In genomic region chr13:25371158-25371557, GRCh38 we compare ENCODE assay signal across 18 cellular contexts. TPM values are rescaled to one million over a fixed set of nuclear protein-coding genes. Genes with fewer than 3 reads are reported as not detected.
DNase-seq lines count a peak whose midpoint lies in the region; ATAC-seq and TF ChIP-seq lines count a peak whose summit lies in the region.
"Had no signal": no experiment of that assay in that cellular context is flagged by ENCODE, and none has a peak within 500 bp of the region (broad histone marks: within the 10 kb centered on the region; RNA-seq: fewer than 3 reads in every experiment).

No MANE protein-coding gene starts in this region.

- no peaks in the 10 kb centered on the region for H4K20me1 ChIP-seq in IMR-90 (ENCODE audit: insufficient read depth, low read length)

- H3K18ac ChIP-seq in IMR-90 (ENCODE audit: low read depth, low read length), result no peak overlapping the region

- H3K23ac ChIP-seq in IMR-90 (ENCODE audit: low read depth, low read length), result no peak overlapping the region

- no peak overlapping the region for H4K8ac ChIP-seq in IMR-90 (ENCODE audit: low read depth in 2 of 2, low read length in 2 of 2)

- ATAC-seq in IMR-90 (ENCODE audit: low read depth) (no peak), HG03571 (IDR thresholded peaks at IDR 0.05; ENCODE audit: unreplicated experiment) (no peak)
- ATAC-seq: activated CD4-positive, CD25-positive, alpha-beta regulatory T cell treated with anti-CD3 and anti-CD28 coated beads, Interleukin-2, amount 50 U/mL, for 24 hours; heart left ventricle had no signal

- no peak overlapping the region for H4K91ac ChIP-seq in IMR-90 (ENCODE audit: insufficient read depth, low read depth, low read length)

- H3K27me3 ChIP-seq in IMR-90 (ENCODE audit: control insufficient read depth, insufficient read depth, low read length) (peaks cover 57% of the 10 kb centered on the region), ovary (no peaks in the 10 kb centered on the region)

- H2AK5ac ChIP-seq in IMR-90 (ENCODE audit: low read depth, low read length), result no peak overlapping the region

- no peak overlapping the region for H2BK15ac ChIP-seq in IMR-90 (ENCODE audit: low read depth, low read length)

- DNase-seq in T-helper 1 cell (no peak), IMR-90 (no peak), chondrocyte (ENCODE audit: low spot score) (no peak), nephron progenitor cell (no peak), HCEC 1CT (no peak), ovary (no peak)
- DNase-seq: CD4-positive, CD25-positive, alpha-beta regulatory T cell; GF-D8; heart left ventricle; NCI-H2081 treated with DMSO at 0.1 percent for 48 hours; NK-92 treated with Interleukin-12 subunit alpha and Interleukin-12 subunit beta, amount 100 ng/mL, for 24 hours; small intestine had no signal

- no peak overlapping the region for H3K4ac ChIP-seq in IMR-90 (ENCODE audit: low read depth, low read length)

- no peaks in the 10 kb centered on the region for H3K36me3 Mint-ChIP-seq in T-helper 1 cell treated with Interleukin-12 subunit alpha and Interleukin-12 subunit beta and Interleukin-4 antibody, amounts not matched to agents 30 μg/mL and 1 μg/mL, for 36 hours (ENCODE audit: low read depth)
- no peaks in the 10 kb centered on the region for H3K36me3 Mint-ChIP-seq in chondrocyte (ENCODE audit: low read depth)
- H3K36me3 Mint-ChIP-seq in nephron progenitor cell (ENCODE audit: low read depth), result no peaks in the 10 kb centered on the region
- H3K36me3 Mint-ChIP-seq: CD4-positive, CD25-positive, alpha-beta regulatory T cell had no signal

- H3K4me1 ChIP-seq in IMR-90 (ENCODE audit: control insufficient read depth, insufficient read depth, low read length) (no peaks in the 10 kb centered on the region), ovary (ENCODE audit: insufficient read depth) (peaks cover 5% of the 10 kb centered on the region)
- H3K4me1 ChIP-seq: SJSA1 had no signal

- POLR2A ChIA-PET in IMR-90 (lab: Charles Lee; ENCODE audit: unreplicated experiment), result no interaction called here

- H3K4me1 Mint-ChIP-seq in T-helper 1 cell treated with Interleukin-12 subunit alpha and Interleukin-12 subunit beta and Interleukin-4 antibody, amounts not matched to agents 30 μg/mL and 1 μg/mL, for 36 hours (ENCODE audit: low read depth), result peaks cover 7% of the 10 kb centered on the region
- H3K4me1 Mint-ChIP-seq in chondrocyte (ENCODE audit: low read depth), result peaks cover 3% of the 10 kb centered on the region
- H3K4me1 Mint-ChIP-seq in nephron progenitor cell, result peaks cover 18% of the 10 kb centered on the region

- TF ChIP-seq POLR2A in IMR-90 (IDR thresholded peaks at IDR 0.05; ENCODE audit: low read depth, low read length) (no peak), ovary (IDR thresholded peaks at IDR 0.05) (no peak)

- H3K27me3 Mint-ChIP-seq in T-helper 1 cell treated with Interleukin-12 subunit alpha and Interleukin-12 subunit beta and Interleukin-4 antibody, amounts not matched to agents 30 μg/mL and 1 μg/mL, for 36 hours (ENCODE audit: low read depth), result peaks cover 75% of the 10 kb centered on the region
- H3K27me3 Mint-ChIP-seq in chondrocyte (ENCODE audit: low read depth), result peaks cover 59% of the 10 kb centered on the region
- H3K27me3 Mint-ChIP-seq in nephron progenitor cell (ENCODE audit: low read depth, poor library complexity), result peaks cover 88% of the 10 kb centered on the region

- 94% methylated on average over 3 of the region's 11 CpGs; no CpG with 5 or more reads in 1 of the 2 experiments for WGBS in IMR-90 (ENCODE audit: extremely low coverage in 2 of 2, insufficient read length in 1 of 2), 2 experiments
- WGBS in ovary, 3 donors, result 45 to 54% (median 54%) methylated on average over 10 to 11 of the region's 11 CpGs

- in situ Hi-C loops in IMR-90 (cut with MboI; ENCODE audit: low sequenced_read_pairs), result loop anchor here (10.0 kb wide), 1 partner anchor 136 kb away; no protein-coding TSS in a partner anchor

- peak overlapping the region; percentile 46 for H3K4me3 Mint-ChIP-seq in T-helper 1 cell treated with Interleukin-12 subunit alpha and Interleukin-12 subunit beta and Interleukin-4 antibody, amounts not matched to agents 30 μg/mL and 1 μg/mL, for 36 hours
- H3K4me3 Mint-ChIP-seq in chondrocyte (ENCODE audit: unreplicated experiment) (peak overlapping the region; percentile 68), nephron progenitor cell (peak overlapping the region; percentile 82)

- H3K9me3 ChIP-seq in IMR-90 (ENCODE audit: control insufficient read depth, insufficient read depth, low read length), result no peaks in the 10 kb centered on the region
- H3K9me3 ChIP-seq in ovary, result no peaks in the 10 kb centered on the region
- H3K9me3 ChIP-seq: heart left ventricle, SJSA1 had no signal

- no peaks in the 10 kb centered on the region for H3K79me1 ChIP-seq in IMR-90 (ENCODE audit: low read depth in 1 of 2, low read length in 2 of 2)

- no peak for TF ChIP-seq RAD21 in IMR-90 (IDR thresholded peaks at IDR 0.05; ENCODE audit: low read length)

- no peak overlapping the region for H3K56ac ChIP-seq in IMR-90 (ENCODE audit: extremely low read depth, insufficient read depth, low read length)

- TF ChIP-seq CTCF in IMR-90 (conservative IDR thresholded peaks at IDR 0.05; ENCODE audit: low read depth, low read length), result no peak
- TF ChIP-seq CTCF in chondrocyte (IDR thresholded peaks at IDR 0.05), result no peak
- TF ChIP-seq CTCF in nephron progenitor cell (IDR thresholded peaks at IDR 0.05), result no peak
- no peak for TF ChIP-seq CTCF in ovary (IDR thresholded peaks at IDR 0.05)

- no peak overlapping the region for H3K4me2 ChIP-seq in IMR-90 (ENCODE audit: low read depth, low read length)

- CTCF ChIA-PET in IMR-90 (lab: Yijun Ruan, JAX), result interaction anchor here (0.7 kb wide), 1 partner anchor 19 kb away, joined by 3 read pairs; no protein-coding TSS in a partner anchor

- H3K9ac ChIP-seq in IMR-90 (ENCODE audit: low read depth, low read length), result no peak overlapping the region

- no peaks in the 10 kb centered on the region for H3K9me3 Mint-ChIP-seq in T-helper 1 cell treated with Interleukin-12 subunit alpha and Interleukin-12 subunit beta and Interleukin-4 antibody, amounts not matched to agents 30 μg/mL and 1 μg/mL, for 36 hours
- H3K9me3 Mint-ChIP-seq in chondrocyte (ENCODE audit: low read depth), result no peaks in the 10 kb centered on the region
- H3K9me3 Mint-ChIP-seq in nephron progenitor cell, result no peaks in the 10 kb centered on the region

- H3K27ac Mint-ChIP-seq in T-helper 1 cell treated with Interleukin-12 subunit alpha and Interleukin-12 subunit beta and Interleukin-4 antibody, amounts not matched to agents 30 μg/mL and 1 μg/mL, for 36 hours, result no peak overlapping the region
- no peak overlapping the region for H3K27ac Mint-ChIP-seq in chondrocyte (ENCODE audit: unreplicated experiment)
- no peak overlapping the region for H3K27ac Mint-ChIP-seq in nephron progenitor cell
- H3K27ac Mint-ChIP-seq: CD4-positive, CD25-positive, alpha-beta regulatory T cell had no signal

- H3K36me3 ChIP-seq in IMR-90 (ENCODE audit: control insufficient read depth, insufficient read depth, low read length), result no peaks in the 10 kb centered on the region
- H3K36me3 ChIP-seq in ovary, result no peaks in the 10 kb centered on the region
- H3K36me3 ChIP-seq: heart left ventricle, SJSA1 had no signal

- H2BK120ac ChIP-seq in IMR-90 (ENCODE audit: low read depth, low read length), result no peak overlapping the region

- BruUV-seq in IMR-90 (replicated peaks; lab: Mats Ljungman, UMichigan), result no TSS peak

- TF ChIP-seq EP300 in ovary (IDR thresholded peaks at IDR 0.05), result no peak

- H2BK20ac ChIP-seq in IMR-90 (ENCODE audit: low read depth, low read length), result no peak overlapping the region

- dilution Hi-C loops in IMR-90 (cut with HindIII; ENCODE audit: low sequenced_read_pairs, unreplicated experiment), result no loop called here

- no peak overlapping the region for H4K5ac ChIP-seq in IMR-90 (ENCODE audit: low read depth, low read length)

- H2BK5ac ChIP-seq in IMR-90 (ENCODE audit: low read depth, low read length, poor library complexity, severe bottlenecking), result no peak overlapping the region

- H2AK9ac ChIP-seq in IMR-90 (replicated peaks; ENCODE audit: low read depth, low read length, poor library complexity), result no peak overlapping the region

- H3K9me1 ChIP-seq in IMR-90 (ENCODE audit: insufficient read depth, low read length), result no peaks in the 10 kb centered on the region

- peak overlapping the region; percentile 52 for H2AFZ ChIP-seq in IMR-90 (replicated peaks; ENCODE audit: low read length, poor library complexity)

- no peak overlapping the region for H3K14ac ChIP-seq in IMR-90 (replicated peaks; ENCODE audit: low read depth, low read length)

- intact Hi-C loops in IMR-90 (cut with micrococcal nuclease), result no loop called here
- intact Hi-C loops in ovary (cut with DNase I), result no loop called here

- no peak overlapping the region for H3K4me3 ChIP-seq in IMR-90 (ENCODE audit: insufficient read depth, low read depth, low read length)
- no peak overlapping the region for H3K4me3 ChIP-seq in ovary
- H3K4me3 ChIP-seq: SJSA1 had no signal

- H3K27ac ChIP-seq in IMR-90 (ENCODE audit: insufficient read depth, low read length) (no peak overlapping the region), ovary (no peak overlapping the region)
- H3K27ac ChIP-seq: 22Rv1, epithelial cell of prostate, heart left ventricle, SJSA1 had no signal

TF ChIP-seq in IMR-90, 13 proteins besides CTCF, POLR2A, EP300 and RAD21 (continues in another document):
- TF ChIP-seq RCOR1 (IDR thresholded peaks at IDR 0.05; ENCODE audit: insufficient replicate concordance, low read length) (no peak), CHD1 (IDR thresholded peaks at IDR 0.05; ENCODE audit: low read depth, low read length) (no peak), SMC3 (IDR thresholded peaks at IDR 0.05; ENCODE audit: low read depth, low read length) (no peak), MAZ (IDR thresholded peaks at IDR 0.05; ENCODE audit: borderline replicate concordance, low read depth, low read length) (no peak), BHLHE40 (IDR thresholded peaks at IDR 0.05; ENCODE audit: low read depth, low read length) (no peak), FOS (IDR thresholded peaks at IDR 0.05; ENCODE audit: low read depth, low read length) (no peak), NFE2L2 (IDR thresholded peaks at IDR 0.05; ENCODE audit: low read depth, low read length) (no peak), USF2 (IDR thresholded peaks at IDR 0.05; ENCODE audit: low read depth, low read length) (no peak)

RNA-seq across cellular contexts. Expression of gene ATP8A2, which starts 0.6 kb away (rescaled TPM):
- total RNA-seq in IMR-90 (2012; rRNA removed) (0.18 and 0.28 TPM in 2 replicates), chondrocyte (1.7 to 1.9 TPM (median 1.9 TPM) in 3 replicates), ovary (under 1 TPM; 0.23 to 0.95 (median 0.32) TPM)
- polyA plus RNA-seq in IMR-90 (2012; rRNA removed) (0.02 and 0.04 TPM in 2 replicates), ovary (under 1 TPM; 0.40 to 0.67 TPM)
- 0.01 and 0.03 TPM in 2 replicates for polyA plus RNA-seq in IMR-90 (2012; cell fraction: cytosol; rRNA removed)
- 0.01 and 0.02 TPM in 2 replicates for polyA plus RNA-seq in IMR-90 (2012; cell fraction: nucleus; rRNA removed; ENCODE audit: low replicate concordance)
